18 cellular contexts compared by ENCODE assay signal in the genomic region with DNA sequence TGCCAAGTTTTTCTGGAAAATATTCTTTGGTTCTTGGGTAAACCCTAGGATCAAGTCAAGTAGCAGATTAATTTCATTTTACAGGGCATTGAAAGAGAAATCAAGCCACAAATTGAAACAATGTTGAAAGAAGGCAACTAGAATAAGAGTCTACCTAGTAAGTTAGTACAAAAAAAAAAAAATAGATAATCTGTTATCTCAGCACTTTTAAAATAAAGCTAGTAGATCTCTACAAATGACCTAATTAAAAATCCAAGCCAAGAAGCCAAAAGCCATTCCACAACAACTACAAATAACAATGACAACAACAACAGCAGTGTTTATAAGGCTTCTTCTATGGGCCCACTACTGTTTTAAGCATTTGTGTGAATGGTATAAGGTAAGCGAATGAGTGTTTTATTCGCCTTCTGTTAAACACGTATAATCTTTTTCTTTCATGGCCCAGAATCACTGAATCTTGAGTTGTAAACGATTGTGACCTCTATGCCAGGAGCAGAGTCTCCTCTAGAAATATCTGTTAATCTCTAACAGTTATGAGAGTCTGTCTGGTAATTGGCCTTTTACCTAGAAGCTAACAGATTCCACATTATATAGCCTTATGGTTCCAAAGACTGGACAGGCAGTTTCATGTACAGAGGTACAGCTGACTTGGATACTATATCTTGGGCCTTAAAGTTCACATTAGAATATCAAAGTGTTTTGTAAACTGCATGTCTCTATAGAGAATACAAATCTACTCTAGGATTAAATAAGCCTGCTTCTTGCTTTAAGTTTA. TPM values are rescaled to one million over a fixed set of nuclear protein-coding genes. Genes with fewer than 3 reads are reported as not detected.
A peak's percentile ranks its signal among the peaks of the same experiment; 100 is the strongest.
DNase-seq lines count a peak whose midpoint lies in the region; ATAC-seq, FAIRE-seq and TF ChIP-seq lines count a peak whose summit lies in the region.
"Had no signal": no experiment of that assay in that cellular context is flagged by ENCODE, and none has a peak within 500 bp of the region (broad histone marks: within the 10 kb centered on the region; RNA-seq: fewer than 3 reads in every experiment).

No MANE protein-coding gene starts in this region.

- H3K27me3 ChIP-seq in IMR-90 (ENCODE audit: control insufficient read depth, insufficient read depth, low read length) (no peaks in the 10 kb centered on the region; the same call in 1 of the 2 replicates), K562 (ENCODE audit: control insufficient read depth in 2 of 2, insufficient read depth in 2 of 2, low read length in 2 of 2) (peaks cover 0 to 6% of the 10 kb centered on the region in 2 experiments; a peak in 2 of 5 replicates), small intestine (ENCODE audit: control insufficient read depth in 2 of 2, insufficient read depth in 2 of 2, low read length in 2 of 2) (no peaks in the 10 kb centered on the region)
- H3K27me3 ChIP-seq: BLaER1 had no signal

- CTCF ChIA-PET in IMR-90 (lab: Yijun Ruan, JAX): interaction anchor here (0.6 kb wide), 1 partner anchor 352 kb away, joined by 3 read pairs; no protein-coding TSS in a partner anchor
- CTCF ChIA-PET in K562 (lab: Yijun Ruan, JAX; ENCODE audit: low intra/inter-chr PET ratio): no interaction called here

- H3K36me3 Mint-ChIP-seq in natural killer cell treated with Interleukin-12 subunit alpha and Interleukin-12 subunit beta and Interleukin-15 and Interleukin-18, amount 100 ng/mL, for 72 hours: no peaks in the 10 kb centered on the region

- no peak for TF ChIP-seq EP300 in K562 (IDR thresholded peaks at IDR 0.05; ENCODE audit: low read length)

- H4K8ac ChIP-seq in IMR-90 (ENCODE audit: low read depth in 2 of 2, low read length in 2 of 2): no peak overlapping the region

- H3K9ac ChIP-seq in IMR-90 (ENCODE audit: low read depth, low read length): no peak overlapping the region
- no peak overlapping the region for H3K9ac ChIP-seq in K562 (ENCODE audit: insufficient read depth in 1 of 2, low read depth in 2 of 2, low read length in 2 of 2)
- H3K9ac ChIP-seq: BLaER1 had no signal

- DNase-seq in DMS 273 (lab: John Stamatoyannopoulos, UW; ENCODE audit: unreplicated experiment) (peak; percentile 41), DMS 273 treated with DMSO at 0.1 percent for 48 hours (lab: John Stamatoyannopoulos, UW) (no peak), IMR-90 (no peak), K562 (ENCODE audit: extremely low read depth in 1 of 4, low spot score in 3 of 4) (no peak), small intestine (peak; percentile 32), hippocampal formation (lab: John Stamatoyannopoulos, UW) (no peak)
- DNase-seq in natural killer cell treated with Interleukin-12 subunit alpha and Interleukin-12 subunit beta and Interleukin-15 and Interleukin-18, amount 100 ng/mL, for 72 hours (ENCODE audit: low spot score): no peak
- DNase-seq: AML-193; Caco-2; CD8-positive, alpha-beta memory T cell; DMS79; H7 had no signal

- no peak for TF ChIP-seq POLR2A in IMR-90 (IDR thresholded peaks at IDR 0.05; ENCODE audit: low read depth, low read length)
- TF ChIP-seq POLR2A in K562 (conservative IDR thresholded peaks at IDR 0.05): no peak

- no peaks in the 10 kb centered on the region for H3K4me1 Mint-ChIP-seq in natural killer cell treated with Interleukin-12 subunit alpha and Interleukin-12 subunit beta and Interleukin-15 and Interleukin-18, amount 100 ng/mL, for 72 hours (ENCODE audit: low read depth in 2 of 2)
- H3K4me1 Mint-ChIP-seq: CD8-positive, alpha-beta memory T cell; GM23338 had no signal

- no peaks in the 10 kb centered on the region for H3K4me1 ChIP-seq in IMR-90 (ENCODE audit: control insufficient read depth, insufficient read depth, low read length)
- no peaks in the 10 kb centered on the region for H3K4me1 ChIP-seq in K562 (replicated peaks in 1 of 2; ENCODE audit: control insufficient read depth in 2 of 2, insufficient read depth in 2 of 2, low read length in 2 of 2)
- H3K4me1 ChIP-seq in small intestine (ENCODE audit: control insufficient read depth in 2 of 2, insufficient read depth in 1 of 2, low read depth in 1 of 2, low read length in 1 of 2): no peaks in the 10 kb centered on the region
- H3K4me1 ChIP-seq: BLaER1, Caco-2 had no signal

- H4K20me1 ChIP-seq in IMR-90 (ENCODE audit: insufficient read depth, low read length) (no peaks in the 10 kb centered on the region), K562 (replicated peaks; ENCODE audit: control insufficient read depth, insufficient read depth, low read length) (no peaks in the 10 kb centered on the region)
- H4K20me1 ChIP-seq: BLaER1 had no signal

- no peak overlapping the region for H3K4me3 Mint-ChIP-seq in natural killer cell treated with Interleukin-12 subunit alpha and Interleukin-12 subunit beta and Interleukin-15 and Interleukin-18, amount 100 ng/mL, for 72 hours
- H3K4me3 Mint-ChIP-seq: CD8-positive, alpha-beta memory T cell; GM23338 had no signal

- no peak overlapping the region for H2AFZ ChIP-seq in IMR-90 (replicated peaks; ENCODE audit: low read length, poor library complexity)
- no peak overlapping the region for H2AFZ ChIP-seq in K562 (ENCODE audit: low read depth, low read length)

- H3K4me3 ChIP-seq in IMR-90 (ENCODE audit: insufficient read depth, low read depth, low read length) (no peak overlapping the region), K562 (no peak overlapping the region), small intestine (ENCODE audit: low read depth in 1 of 2, low read length in 2 of 2) (no peak overlapping the region)
- H3K4me3 ChIP-seq: BLaER1, GM12878, GM23338 had no signal

- no peaks in the 10 kb centered on the region for H3K79me2 ChIP-seq in K562 (ENCODE audit: control insufficient read depth, insufficient read depth, low read length)

- no peak overlapping the region for H3K23ac ChIP-seq in IMR-90 (ENCODE audit: low read depth, low read length)

- BruUV-seq in IMR-90 (replicated peaks; lab: Mats Ljungman, UMichigan) (no TSS peak), K562 (replicated peaks; lab: Mats Ljungman, UMichigan) (no TSS peak)

- H3K4me2 ChIP-seq in IMR-90 (ENCODE audit: low read depth, low read length): no peak overlapping the region
- H3K4me2 ChIP-seq in K562 (ENCODE audit: insufficient read depth, low read length): no peak overlapping the region
- H3K4me2 ChIP-seq: BLaER1, GM23338 had no signal

- H3K36me3 ChIP-seq in IMR-90 (ENCODE audit: control insufficient read depth, insufficient read depth, low read length) (no peaks in the 10 kb centered on the region), K562 (ENCODE audit: control insufficient read depth, insufficient read depth, low read length) (no peaks in the 10 kb centered on the region), small intestine (ENCODE audit: control insufficient read depth in 2 of 2, insufficient read depth in 2 of 2, low read length in 2 of 2) (no peaks in the 10 kb centered on the region)
- H3K36me3 ChIP-seq: BLaER1 had no signal

- no peak for ATAC-seq in IMR-90 (ENCODE audit: low read depth)
- no peak for ATAC-seq in K562
- no peak for ATAC-seq in natural killer cell treated with Interleukin-12 subunit alpha and Interleukin-12 subunit beta and Interleukin-15 and Interleukin-18, amount 100 ng/mL, for 72 hours
- no peak for ATAC-seq in HG02571 (IDR thresholded peaks at IDR 0.05; ENCODE audit: unreplicated experiment)
- ATAC-seq: GM12878, GM23338 had no signal

- no peaks in the 10 kb centered on the region for H3K9me3 Mint-ChIP-seq in natural killer cell treated with Interleukin-12 subunit alpha and Interleukin-12 subunit beta and Interleukin-15 and Interleukin-18, amount 100 ng/mL, for 72 hours

- TF ChIP-seq CTCF in IMR-90 (conservative IDR thresholded peaks at IDR 0.05; ENCODE audit: low read depth, low read length) (no peak), K562 (IDR thresholded peaks at IDR 0.05 in 2 of 3, conservative IDR thresholded peaks at IDR 0.05 in 1 of 3; ENCODE audit: insufficient read depth in 2 of 3, low read depth in 1 of 3, low read length in 3 of 3) (no peak)

- TF ChIP-seq RAD21 in IMR-90 (IDR thresholded peaks at IDR 0.05; ENCODE audit: low read length) (no peak), K562 (CRISPR knock-in tag; conservative IDR thresholded peaks at IDR 0.05 in 1 of 2, IDR thresholded peaks at IDR 0.05 in 1 of 2) (no peak)

- H2BK120ac ChIP-seq in IMR-90 (ENCODE audit: low read depth, low read length): no peak overlapping the region

- no peak overlapping the region for H2AK5ac ChIP-seq in IMR-90 (ENCODE audit: low read depth, low read length)

- no peaks in the 10 kb centered on the region for H3K9me3 ChIP-seq in IMR-90 (ENCODE audit: control insufficient read depth, insufficient read depth, low read length)
- H3K9me3 ChIP-seq in K562 (replicated peaks; ENCODE audit: control insufficient read depth, insufficient read depth, low read depth, low read length): no peaks in the 10 kb centered on the region
- H3K9me3 ChIP-seq in small intestine (ENCODE audit: control insufficient read depth, low read depth): no peaks in the 10 kb centered on the region
- H3K9me3 ChIP-seq: BLaER1, Caco-2 had no signal

- H3K56ac ChIP-seq in IMR-90 (ENCODE audit: extremely low read depth, insufficient read depth, low read length): no peak overlapping the region

- intact Hi-C loops in IMR-90 (cut with micrococcal nuclease): no loop called here
- intact Hi-C loops in K562 (cut with micrococcal nuclease): no loop called here

- no peak overlapping the region for H4K91ac ChIP-seq in IMR-90 (ENCODE audit: insufficient read depth, low read depth, low read length)

- no peak overlapping the region for H4K5ac ChIP-seq in IMR-90 (ENCODE audit: low read depth, low read length)

- H3K27ac ChIP-seq in IMR-90 (ENCODE audit: insufficient read depth, low read length): no peak overlapping the region
- H3K27ac ChIP-seq in K562 (ENCODE audit: extremely low read depth, low read depth, low read length): no peak overlapping the region
- H3K27ac ChIP-seq in small intestine (ENCODE audit: low read depth in 1 of 2, low read length in 1 of 2): no peak overlapping the region
- H3K27ac ChIP-seq: 22Rv1, BLaER1 had no signal

- H3K79me1 ChIP-seq in IMR-90 (ENCODE audit: low read depth in 1 of 2, low read length in 2 of 2): no peaks in the 10 kb centered on the region

- H2AK9ac ChIP-seq in IMR-90 (replicated peaks; ENCODE audit: low read depth, low read length, poor library complexity): no peak overlapping the region

- peaks cover 10 to 18% of the 10 kb centered on the region in 2 donors for H3K27me3 Mint-ChIP-seq in natural killer cell treated with Interleukin-12 subunit alpha and Interleukin-12 subunit beta and Interleukin-15 and Interleukin-18, amount 100 ng/mL, for 72 hours

- no peak overlapping the region for H2BK15ac ChIP-seq in IMR-90 (ENCODE audit: low read depth, low read length)

- H3K9me1 ChIP-seq in IMR-90 (ENCODE audit: insufficient read depth, low read length) (no peaks in the 10 kb centered on the region; the same call in 1 of the 2 replicates), K562 (ENCODE audit: control insufficient read depth, insufficient read depth, low read length) (no peaks in the 10 kb centered on the region)

- dilution Hi-C loops in IMR-90 (cut with HindIII; ENCODE audit: low sequenced_read_pairs, unreplicated experiment): no loop called here

- no peak overlapping the region for H3K27ac Mint-ChIP-seq in natural killer cell treated with Interleukin-12 subunit alpha and Interleukin-12 subunit beta and Interleukin-15 and Interleukin-18, amount 100 ng/mL, for 72 hours
- H3K27ac Mint-ChIP-seq: CD8-positive, alpha-beta memory T cell; GM23338 had no signal

- no peak overlapping the region for H3K14ac ChIP-seq in IMR-90 (replicated peaks; ENCODE audit: low read depth, low read length)

- no peak overlapping the region for H2BK20ac ChIP-seq in IMR-90 (ENCODE audit: low read depth, low read length)

- FAIRE-seq in K562 (lab: Jason Lieb, UNC): no peak
- FAIRE-seq in small intestine (lab: Jason Lieb, UNC): no peak
- FAIRE-seq: GM12878, GM18507 had no signal

- no peak overlapping the region for H2BK5ac ChIP-seq in IMR-90 (ENCODE audit: low read depth, low read length, poor library complexity, severe bottlenecking)

- in situ Hi-C loops in IMR-90 (cut with MboI; ENCODE audit: low sequenced_read_pairs): no loop called here
- in situ Hi-C loops in K562 (cut with MboI): no loop called here

- H3K18ac ChIP-seq in IMR-90 (ENCODE audit: low read depth, low read length): no peak overlapping the region

- POLR2A ChIA-PET in IMR-90 (lab: Charles Lee; ENCODE audit: unreplicated experiment): no interaction called here
- POLR2A ChIA-PET in K562 (lab: Yijun Ruan, JAX): no interaction called here

- H3K4ac ChIP-seq in IMR-90 (ENCODE audit: low read depth, low read length): no peak overlapping the region

- no CpG with 5 or more reads among the region's 4 CpGs for WGBS in IMR-90 (ENCODE audit: extremely low coverage in 2 of 2, insufficient read length in 1 of 2), 2 experiments
- WGBS in K562 (ENCODE audit: insufficient coverage, low coverage, missing lambda C conversion rate): 10% methylated on average over 4 of the region's 4 CpGs
- WGBS in small intestine, 3 donors: 53 to 74% (median 68%) methylated on average over 4 of the region's 4 CpGs

RNA-seq across cellular contexts. Expression of gene CUL3, which starts 28.6 kb away (rescaled TPM):
- total RNA-seq in IMR-90 (2012; rRNA removed) (45.7 and 78.3 TPM in 2 replicates), K562 (2014; rRNA removed) (31.5 and 33.2 TPM in 2 replicates), K562 (2014; rRNA removed; fragmentation: Illumina TruSeq; extraction: Trizol) (71.9 and 76.9 TPM in 2 replicates), K562 (2015; rRNA removed; fragmentation: Illumina TruSeq; extraction: Trizol) (59.8 and 62.8 TPM in 2 replicates), K562 (2021) (54.4 and 56.4 TPM in 2 replicates)
- polyA plus RNA-seq in IMR-90 (2012; rRNA removed) (26.8 and 33.7 TPM in 2 replicates), K562 (2011; rRNA removed) (21.2 and 50.4 TPM in 2 replicates), K562 (2014; fragmentation: Illumina TruSeq; extraction: Trizol) (59.0 and 69.4 TPM in 2 replicates), K562 (2014; fragmentation: Nextera tagmentation; extraction: Ambion mirVana) (10 to 100 TPM; 31.5 to 33.3 TPM), K562 (2014; rRNA removed) (36.1 and 56.4 TPM in 2 replicates), small intestine (100 to 1,000 TPM in 1 of 3 donors, 10 to 100 TPM in 2; 56.7 to 102 (median 84.6) TPM)
- 3.9 and 4.4 TPM in 2 replicates for polyA plus RNA-seq in IMR-90 (2012; cell fraction: cytosol; rRNA removed)
- polyA plus RNA-seq in IMR-90 (2012; cell fraction: nucleus; rRNA removed; ENCODE audit: low replicate concordance): 4.2 and 37.6 TPM in 2 replicates
- total RNA-seq in K562 (2011; cell fraction: chromatin; rRNA removed; ENCODE audit: low replicate concordance): 27.8 and 89.4 TPM in 2 replicates
- total RNA-seq in K562 (2011; cell fraction: nucleolus; rRNA removed): 10.8 and 12.6 TPM in 2 replicates
- total RNA-seq in K562 (2011; cell fraction: nucleoplasm; rRNA removed): 27.4 and 61.0 TPM in 2 replicates
- polyA plus RNA-seq in K562 (2011; cell fraction: cytosol; rRNA removed): 13.3 and 16.9 TPM in 2 replicates
- 11.4 and 14.5 TPM in 2 replicates for polyA plus RNA-seq in K562 (2011; cell fraction: nucleus; rRNA removed)
- 36.9 and 56.6 TPM in 2 replicates for polyA plus RNA-seq in K562 (2012)
- 52.9 and 85.9 TPM in 2 replicates for polyA minus RNA-seq in K562 (2011; rRNA and poly(A)+ RNA removed)
- 22.7 and 33.4 TPM in 2 replicates for polyA minus RNA-seq in K562 (2011; cell fraction: cytosol; rRNA and poly(A)+ RNA removed)
- 19.4 and 31.0 TPM in 2 replicates for polyA minus RNA-seq in K562 (2011; cell fraction: nucleus; rRNA and poly(A)+ RNA removed)
- 100 to 1,000 TPM in 1 of 2 donors, 10 to 100 TPM in 1; 86.4 to 103 TPM for total RNA-seq in natural killer cell treated with Interleukin-12 subunit alpha and Interleukin-12 subunit beta and Interleukin-15 and Interleukin-18, amount 100 ng/mL, for 72 hours

Comparison
In these comparisons a context has a peak if more than half of its experiments do, and no peak if none do; other contexts are left out.
1. DNase-seq: peak in DMS 273 (single experiment) and small intestine (single experiment); none in DMS 273 treated with DMSO at 0.1 percent for 48 hours (single experiment), IMR-90 (single experiment), K562 (0 of 4), hippocampal formation (0 of 2) and natural killer cell treated with Interleukin-12 subunit alpha and Interleukin-12 subunit beta and Interleukin-15 and Interleukin-18, amount 100 ng/mL, for 72 hours (single experiment).